Comparison of ENCODE assay signal across 22 cellular contexts in the genomic region with DNA sequence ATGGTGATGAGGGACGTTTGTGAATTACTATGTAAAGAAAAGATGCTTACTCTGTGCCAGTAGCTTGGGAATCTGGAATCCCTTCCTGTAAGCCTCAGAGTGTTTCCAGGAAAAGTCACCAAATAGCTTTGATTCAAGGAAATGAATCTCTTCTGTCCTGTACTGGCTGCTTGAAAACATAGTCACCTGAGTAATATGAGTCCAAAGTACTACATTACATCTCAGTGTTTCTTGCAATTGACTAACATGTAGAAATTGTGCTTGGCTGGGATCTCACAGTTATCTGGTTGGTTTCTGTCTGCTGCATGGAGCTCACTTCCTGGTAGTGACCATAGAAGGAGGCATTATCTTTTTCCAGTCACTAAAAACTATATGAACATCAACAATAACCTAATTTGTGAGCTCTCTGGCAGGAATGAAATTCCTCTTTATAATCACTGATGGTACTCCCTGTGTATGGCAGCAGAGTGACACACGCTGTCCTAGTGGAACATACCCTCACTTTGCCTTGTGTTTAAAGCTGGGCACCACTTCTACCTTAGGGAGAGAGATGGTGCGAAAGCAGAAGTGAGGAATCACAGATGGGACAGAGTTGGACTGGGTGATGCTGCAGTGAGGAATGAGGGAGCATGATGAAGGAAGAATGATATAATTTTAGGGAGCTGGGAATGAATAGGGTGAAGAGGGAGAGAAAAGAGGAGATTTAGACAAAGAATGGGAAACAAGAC.
DNase-seq lines count a peak whose midpoint lies in the region; ATAC-seq, FAIRE-seq and TF ChIP-seq lines count a peak whose summit lies in the region.
"Had no signal": no experiment of that assay in that cellular context is flagged by ENCODE, and none has a peak within 500 bp of the region (broad histone marks: within the 10 kb centered on the region; RNA-seq: fewer than 3 reads in every experiment).

No MANE protein-coding gene starts in this region.

- no peaks in the 10 kb centered on the region for H3K9me3 ChIP-seq in GM12878 (replicated peaks; ENCODE audit: control insufficient read depth, insufficient read depth, low read length)
- H3K9me3 ChIP-seq in gastrocnemius medialis, result no peaks in the 10 kb centered on the region
- no peaks in the 10 kb centered on the region for H3K9me3 ChIP-seq in ascending aorta

- intact Hi-C loops in GM12878 (cut with micrococcal nuclease; ENCODE audit: unreplicated experiment) (no loop called here), gastrocnemius medialis (cut with DNase I; ENCODE audit: low total_unique reads) (no loop called here), ascending aorta (cut with DNase I) (no loop called here)

- TF ChIP-seq CTCF in GM12878 (IDR thresholded peaks at IDR 0.05 in 2 of 3, conservative IDR thresholded peaks at IDR 0.05 in 1 of 3; ENCODE audit: control insufficient read depth in 2 of 3, extremely low read depth in 1 of 3, insufficient read depth in 1 of 3, low read depth in 3 of 3, low read length in 3 of 3) (no peak), gastrocnemius medialis (IDR thresholded peaks at IDR 0.05 in 4 of 5, conservative IDR thresholded peaks at IDR 0.05 in 1 of 5) (no peak), ascending aorta (IDR thresholded peaks at IDR 0.05) (no peak)

- H3K9ac ChIP-seq in GM12878 (ENCODE audit: control insufficient read depth, insufficient read depth, low read length), result no peak overlapping the region

- no peak for TF ChIP-seq RAD21 in GM12878 (IDR thresholded peaks at IDR 0.05; ENCODE audit: insufficient read depth, low read depth, low read length)

- H3K4me2 ChIP-seq in GM12878 (ENCODE audit: control insufficient read depth, insufficient read depth), result no peak overlapping the region

- H3K27ac ChIP-seq in GM12878 (ENCODE audit: control insufficient read depth, insufficient read depth), result no peak overlapping the region
- H3K27ac ChIP-seq in gastrocnemius medialis, result peak overlapping the region; percentile 72 to 84 (median 81)
- no peak overlapping the region for H3K27ac ChIP-seq in ascending aorta

- peaks cover 0 to 6% of the 10 kb centered on the region in 2 donors for H3K9me3 Mint-ChIP-seq in activated naive CD4-positive, alpha-beta T cell treated with anti-CD3 and anti-CD28 coated beads, Interleukin-2, amount 50 U/mL, for 72 hours
- H3K9me3 Mint-ChIP-seq: activated T-cell treated with anti-CD3 and anti-CD28 coated beads, Interleukin-2, amount 50 U/mL, for 4 hours had no signal

- no peaks in the 10 kb centered on the region for H4K20me1 ChIP-seq in GM12878 (ENCODE audit: control insufficient read depth, insufficient read depth)

- no peak for TF ChIP-seq EP300 in GM12878 (IDR thresholded peaks at IDR 0.05; ENCODE audit: borderline replicate concordance in 1 of 2, control insufficient read depth in 1 of 2, low read depth in 2 of 2, low read length in 2 of 2)

- no TSS peak for BruUV-seq in GM12878 (replicated peaks; lab: Mats Ljungman, UMichigan)

- H3K79me2 ChIP-seq in GM12878 (ENCODE audit: control insufficient read depth, insufficient read depth, low read length), result no peaks in the 10 kb centered on the region

- ATAC-seq in activated naive CD4-positive, alpha-beta T cell treated with anti-CD3 and anti-CD28 coated beads, Interleukin-2, amount 50 U/mL, for 72 hours, result peak; percentile 43 to 59
- ATAC-seq in GM12878 (no peak), gastrocnemius medialis (peak; percentile 68 to 91)
- ATAC-seq: activated CD4-positive, CD25-positive, alpha-beta regulatory T cell treated with anti-CD3 and anti-CD28 coated beads, Interleukin-2, amount 50 U/mL, for 24 hours; activated T-cell treated with anti-CD3 and anti-CD28 coated beads, Interleukin-2, amount 50 U/mL, for 4 hours had no signal

- 43% methylated on average over 3 of the region's 3 CpGs for WGBS in GM12878 (ENCODE audit: insufficient coverage, insufficient replicate concordance, low lambda C conversion rate, missing lambda C conversion rate)

- SMC1A ChIA-PET in GM12878 (lab: Charles Lee; ENCODE audit: uncharacterized antibody, unreplicated experiment), result interaction anchor here (0.7 to 1.5 kb wide), 5 partner anchors 17 to 36 kb away, joined by 3 to 7 read pairs (median 6); no protein-coding TSS in a partner anchor

- H3K36me3 Mint-ChIP-seq in activated naive CD4-positive, alpha-beta T cell treated with anti-CD3 and anti-CD28 coated beads, Interleukin-2, amount 50 U/mL, for 72 hours, result no peaks in the 10 kb centered on the region

- DNase-seq in activated naive CD4-positive, alpha-beta T cell treated with anti-CD3 and anti-CD28 coated beads, Interleukin-2, amount 50 U/mL, for 72 hours (ENCODE audit: low spot score in 2 of 2), result no peak
- DNase-seq in activated naive CD4-positive, alpha-beta T cell treated with anti-CD3 and anti-CD28 coated beads, Interleukin-2, amount 50 U/mL, for 16 hours, result no peak
- DNase-seq in HuH-7 (ENCODE audit: low spot score), result peak; percentile 2
- DNase-seq in GM12878 (ENCODE audit: low read depth, low spot score), result no peak
- no peak for DNase-seq in gastrocnemius medialis
- no peak for DNase-seq in dermis blood vessel endothelial cell
- no peak for DNase-seq in ascending aorta (ENCODE audit: low spot score in 2 of 2)
- no peak for DNase-seq in UCSD-AML1 (lab: John Stamatoyannopoulos, UW; ENCODE audit: unreplicated experiment)
- DNase-seq: activated T-cell treated with anti-CD3 and anti-CD28 coated beads, Interleukin-2, amount 50 U/mL, for 4 hours; amniotic stem cell; COR-L47; HCEC 1CT; head of caudate nucleus; mammary epithelial cell; NCI-H1048; NCI-H2081 treated with DMSO at 0.1 percent for 48 hours; NCI-H524; SHP77; stimulated activated CD4-positive, alpha-beta T cell treated with anti-CD3 and anti-CD28 coated beads, Interleukin-4, amount 100 ng/mL, for 24 hours; substantia nigra had no signal

- no peak for FAIRE-seq in GM12878 (lab: Jason Lieb, UNC)
- FAIRE-seq: G401.6 had no signal

- H3K4me3 ChIP-seq in GM12878 (no peak overlapping the region), gastrocnemius medialis (no peak overlapping the region), ascending aorta (no peak overlapping the region)

- TF ChIP-seq POLR2A in GM12878 (IDR thresholded peaks at IDR 0.05; ENCODE audit: low read depth, low read length) (no peak), gastrocnemius medialis (IDR thresholded peaks at IDR 0.05) (no peak)

- RAD21 ChIA-PET in GM12878 (lab: Charles Lee; ENCODE audit: unreplicated experiment), result interaction anchor here (0.9 to 2.4 kb wide), 3 partner anchors 12 to 115 kb away, joined by 3 to 6 read pairs (median 3); no protein-coding TSS in a partner anchor

- no peaks in the 10 kb centered on the region for H3K36me3 ChIP-seq in GM12878 (ENCODE audit: control insufficient read depth in 2 of 2, insufficient read depth in 2 of 2, low read length in 1 of 2)
- H3K36me3 ChIP-seq in gastrocnemius medialis, result no peaks in the 10 kb centered on the region
- H3K36me3 ChIP-seq in ascending aorta, result no peaks in the 10 kb centered on the region

- H3K27me3 ChIP-seq in GM12878 (replicated peaks in 1 of 2; ENCODE audit: control insufficient read depth in 2 of 2, insufficient read depth in 2 of 2, low read length in 1 of 2) (no peaks in the 10 kb centered on the region), gastrocnemius medialis (no peaks in the 10 kb centered on the region), ascending aorta (no peaks in the 10 kb centered on the region)

- CTCF ChIA-PET in GM12878 (lab: Yijun Ruan, JAX), result interaction anchor here (1.2 to 2.1 kb wide), 3 partner anchors 17 to 260 kb away, joined by 3 to 9 read pairs (median 3); no protein-coding TSS in a partner anchor

- H3K4me1 ChIP-seq in GM12878 (ENCODE audit: control insufficient read depth, insufficient read depth, low read length) (peaks cover 5% of the 10 kb centered on the region), gastrocnemius medialis (peaks cover 27 to 48% of the 10 kb centered on the region in 2 donors), ascending aorta (no peaks in the 10 kb centered on the region)

- POLR2A ChIA-PET in GM12878 (lab: Charles Lee), result no interaction called here

- H3K27ac Mint-ChIP-seq in activated naive CD4-positive, alpha-beta T cell treated with anti-CD3 and anti-CD28 coated beads, Interleukin-2, amount 50 U/mL, for 72 hours, result no peak overlapping the region

- H2AFZ ChIP-seq in GM12878 (ENCODE audit: control insufficient read depth, low read depth, low read length), result peak overlapping the region; percentile 4; the same call in 1 of the 2 replicates

- in situ Hi-C loops in GM12878 (cut with MboI) (loop anchor here (10.0 kb wide), 1 partner anchor 257 kb away; no protein-coding TSS in a partner anchor), gastrocnemius medialis (cut with MboI; ENCODE audit: low sequenced_read_pairs in 4 of 4) (no loop called here)

TF ChIP-seq in GM12878, 131 proteins besides CTCF, POLR2A, EP300 and RAD21 (continues in another document):
- TF ChIP-seq STAT1 (conservative IDR thresholded peaks at IDR 0.05), result no peak
- TF ChIP-seq ZNF384 (IDR thresholded peaks at IDR 0.05; ENCODE audit: borderline replicate concordance, low read depth, low read length), result no peak
- no peak for TF ChIP-seq IRF4 (IDR thresholded peaks at IDR 0.05; ENCODE audit: low read depth, low read length)
- no peak for TF ChIP-seq ZNF687 (IDR thresholded peaks at IDR 0.05)

Comparison
In these comparisons a context has a peak if more than half of its experiments do, and no peak if none do; other contexts are left out.
1. H3K27ac ChIP-seq: peak in gastrocnemius medialis (4 of 4); none in GM12878 (single experiment) and ascending aorta (0 of 2).